12 cellular contexts compared by ENCODE assay signal in genomic region chr19:14135355-14135754, GRCh38. TPM values are rescaled to one million over a fixed set of nuclear protein-coding genes. Genes with fewer than 3 reads are reported as not detected.
DNase-seq lines count a peak whose midpoint lies in the region; ATAC-seq and TF ChIP-seq lines count a peak whose summit lies in the region.
"Had no signal": no experiment of that assay in that cellular context is flagged by ENCODE, and none has a peak within 500 bp of the region (broad histone marks: within the 10 kb centered on the region; RNA-seq: fewer than 3 reads in every experiment).

No MANE protein-coding gene starts in this region.

- H3K36me3 Mint-ChIP-seq in activated T-cell treated with anti-CD3 and anti-CD28 coated beads, Interleukin-2, amount 50 U/mL, for 24 hours (ENCODE audit: low read depth): peaks cover 45% of the 10 kb centered on the region
- peaks cover 47% of the 10 kb centered on the region for H3K36me3 Mint-ChIP-seq in stimulated activated effector memory CD8-positive, alpha-beta T cell treated with anti-CD3 and anti-CD28 coated beads, Interleukin-12 subunit alpha, Interleukin-12 subunit beta, amount 100 ng/mL, for 72 hours

- no peak for TF ChIP-seq CTCF in fibroblast of mammary gland (conservative IDR thresholded peaks at IDR 0.05; ENCODE audit: control insufficient read depth, insufficient read depth, low read depth, low read length)

- H3K4me1 Mint-ChIP-seq in activated T-cell treated with anti-CD3 and anti-CD28 coated beads, Interleukin-2, amount 50 U/mL, for 24 hours (ENCODE audit: low read depth): peaks cover 32% of the 10 kb centered on the region
- H3K4me1 Mint-ChIP-seq in stimulated activated effector memory CD8-positive, alpha-beta T cell treated with anti-CD3 and anti-CD28 coated beads, Interleukin-12 subunit alpha, Interleukin-12 subunit beta, amount 100 ng/mL, for 72 hours: peaks cover 29% of the 10 kb centered on the region

- H3K36me3 ChIP-seq in SJSA1: peaks cover 24% of the 10 kb centered on the region

- H3K27ac ChIP-seq in SJSA1: no peak overlapping the region

- peak overlapping the region; percentile 98 for H3K27ac Mint-ChIP-seq in activated T-cell treated with anti-CD3 and anti-CD28 coated beads, Interleukin-2, amount 50 U/mL, for 24 hours
- peak overlapping the region; percentile 87 for H3K27ac Mint-ChIP-seq in stimulated activated effector memory CD8-positive, alpha-beta T cell treated with anti-CD3 and anti-CD28 coated beads, Interleukin-12 subunit alpha, Interleukin-12 subunit beta, amount 100 ng/mL, for 72 hours

- no peaks in the 10 kb centered on the region for H3K9me3 Mint-ChIP-seq in activated T-cell treated with anti-CD3 and anti-CD28 coated beads, Interleukin-2, amount 50 U/mL, for 24 hours
- H3K9me3 Mint-ChIP-seq in stimulated activated effector memory CD8-positive, alpha-beta T cell treated with anti-CD3 and anti-CD28 coated beads, Interleukin-12 subunit alpha, Interleukin-12 subunit beta, amount 100 ng/mL, for 72 hours: no peaks in the 10 kb centered on the region

- peak overlapping the region; percentile 89 for H3K4me3 Mint-ChIP-seq in activated T-cell treated with anti-CD3 and anti-CD28 coated beads, Interleukin-2, amount 50 U/mL, for 24 hours
- peak overlapping the region; percentile 73 for H3K4me3 Mint-ChIP-seq in stimulated activated effector memory CD8-positive, alpha-beta T cell treated with anti-CD3 and anti-CD28 coated beads, Interleukin-12 subunit alpha, Interleukin-12 subunit beta, amount 100 ng/mL, for 72 hours

- no peaks in the 10 kb centered on the region for H3K9me3 ChIP-seq in SJSA1 (replicated peaks)
- H3K9me3 ChIP-seq: spleen had no signal

- H3K4me3 ChIP-seq in SJSA1: peak overlapping the region; percentile 66
- peak overlapping the region; percentile 69 for H3K4me3 ChIP-seq in fibroblast of mammary gland (ENCODE audit: control insufficient read depth, low read depth, low read length)

- DNase-seq in activated T-cell treated with anti-CD3 and anti-CD28 coated beads, Interleukin-2, amount 50 U/mL, for 24 hours: no peak
- DNase-seq in activated T-cell treated with anti-CD3 and anti-CD28 coated beads, Interleukin-2, amount 50 U/mL, for 1 hour: no peak
- DNase-seq in SJSA1 (ENCODE audit: low read depth in 1 of 2, low spot score in 2 of 2) (no peak), fibroblast of mammary gland (ENCODE audit: low read depth) (no peak), kidney tubule cell (ENCODE audit: low spot score) (no peak), cerebellum (ENCODE audit: low spot score) (no peak), RKO (ENCODE audit: low spot score) (no peak)
- DNase-seq in stimulated activated effector memory CD8-positive, alpha-beta T cell treated with anti-CD3 and anti-CD28 coated beads, Interleukin-12 subunit alpha, Interleukin-12 subunit beta, amount 100 ng/mL, for 72 hours (ENCODE audit: low spot score in 2 of 2): no peak
- DNase-seq: C1 segment of cervical spinal cord, NCI-H748 treated with DMSO at 0.1 percent for 48 hours, spleen had no signal

- H3K4me1 ChIP-seq in SJSA1 (replicated peaks): peaks cover 15% of the 10 kb centered on the region

- no peak for ATAC-seq in stimulated activated effector memory CD8-positive, alpha-beta T cell treated with anti-CD3 and anti-CD28 coated beads, Interleukin-12 subunit alpha, Interleukin-12 subunit beta, amount 100 ng/mL, for 72 hours

- H3K27me3 Mint-ChIP-seq in activated T-cell treated with anti-CD3 and anti-CD28 coated beads, Interleukin-2, amount 50 U/mL, for 24 hours: no peaks in the 10 kb centered on the region

- H3K27me3 ChIP-seq in SJSA1 (replicated peaks): no peaks in the 10 kb centered on the region
- H3K27me3 ChIP-seq: spleen had no signal

RNA-seq across cellular contexts. Expression of gene ASF1B, which starts 1.0 kb away (rescaled TPM):
- 87.5 and 91.2 TPM in 2 replicates for total RNA-seq in SJSA1 (2014; rRNA removed; shearing (Covaris generic))
- 4.4 TPM for total RNA-seq in cerebellum

RNA-seq across cellular contexts. Expression of gene PRKACA, which starts 17.8 kb away (rescaled TPM):
- 18.2 and 48.9 TPM in 2 replicates for total RNA-seq in SJSA1 (2014; rRNA removed; shearing (Covaris generic))
- total RNA-seq in cerebellum: 27.7 TPM

RNA-seq across cellular contexts. Expression of gene SAMD1, which starts 44.8 kb away (rescaled TPM):
- total RNA-seq in SJSA1 (2014; rRNA removed; shearing (Covaris generic)): 64.1 and 130 TPM in 2 replicates
- 14.5 TPM for total RNA-seq in cerebellum

RNA-seq across cellular contexts. Expression of gene C19orf67, which starts 49.8 kb away (rescaled TPM):
- total RNA-seq in SJSA1 (2014; rRNA removed; shearing (Covaris generic)): not detected in 2 replicates
- not detected for total RNA-seq in cerebellum
- total RNA-seq: glomerular endothelial cell had no signal

Comparison
In these comparisons a context has a peak if more than half of its experiments do, and no peak if none do; other contexts are left out.
1. RNA of gene ASF1B, which starts 1.0 kb away (total RNA-seq): 87.5 to 91.2 TPM in SJSA1; 4.4 TPM in cerebellum (single experiment); every median in the first group is over 10 times any median in the second.